ENCODE assay signal across 11 cellular contexts in genomic region chr13:44013666-44014291, GRCh38.
A peak's percentile ranks its signal among the peaks of the same experiment; 100 is the strongest.
DNase-seq lines count a peak whose midpoint lies in the region; ATAC-seq, FAIRE-seq and TF ChIP-seq lines count a peak whose summit lies in the region.
"Had no signal": no experiment of that assay in that cellular context is flagged by ENCODE, and none has a peak within 500 bp of the region (broad histone marks: within the 10 kb centered on the region; RNA-seq: fewer than 3 reads in every experiment).

No MANE protein-coding gene starts in this region.

- H3K79me2 ChIP-seq in hepatocyte (no peaks in the 10 kb centered on the region), neural progenitor cell (ENCODE audit: low read depth) (no peaks in the 10 kb centered on the region)

- dilution Hi-C loops in IMR-90 (cut with HindIII; ENCODE audit: low sequenced_read_pairs, unreplicated experiment), result no loop called here

- H3K9ac ChIP-seq in IMR-90 (ENCODE audit: low read depth, low read length), result no peak overlapping the region
- H3K9ac ChIP-seq in neural progenitor cell, result no peak overlapping the region

- no peak overlapping the region for H3K4me3 Mint-ChIP-seq in neural progenitor cell
- H3K4me3 Mint-ChIP-seq: activated CD4-positive, alpha-beta T cell treated with anti-CD3 and anti-CD28 coated beads for 36 hours; immature natural killer cell had no signal

- no peaks in the 10 kb centered on the region for H4K20me1 ChIP-seq in IMR-90 (ENCODE audit: insufficient read depth, low read length)
- no peaks in the 10 kb centered on the region for H4K20me1 ChIP-seq in hepatocyte (ENCODE audit: insufficient read depth, poor library complexity, severe bottlenecking)
- H4K20me1 ChIP-seq in neural progenitor cell (ENCODE audit: low read depth), result no peaks in the 10 kb centered on the region

- WGBS in IMR-90 (ENCODE audit: extremely low coverage in 2 of 2, insufficient read length in 1 of 2), 2 experiments, result no CpG with 5 or more reads among the region's 6 CpGs
- WGBS in hepatocyte (ENCODE audit: low lambda C conversion rate, missing lambda C conversion rate), result 33% methylated on average over 6 of the region's 6 CpGs

- no peaks in the 10 kb centered on the region for H3K79me1 ChIP-seq in IMR-90 (ENCODE audit: low read depth in 1 of 2, low read length in 2 of 2)

- H3K27me3 ChIP-seq in IMR-90 (ENCODE audit: control insufficient read depth, insufficient read depth, low read length) (no peaks in the 10 kb centered on the region), bronchial epithelial cell (ENCODE audit: control insufficient read depth, insufficient read depth, low read length) (no peaks in the 10 kb centered on the region), hepatocyte (no peaks in the 10 kb centered on the region), neural progenitor cell (no peaks in the 10 kb centered on the region)

- H4K8ac ChIP-seq in IMR-90 (ENCODE audit: low read depth in 2 of 2, low read length in 2 of 2), result peak overlapping the region in 1 of 2 experiments; percentile 4; a peak in 1 of 4 replicates

- H3K4me2 ChIP-seq in IMR-90 (ENCODE audit: low read depth, low read length), result 0 out of 2 replicates have a peak overlapping the region, but pooled peaks have one; percentile 51
- H3K4me2 ChIP-seq in hepatocyte, result no peak overlapping the region
- no peak overlapping the region for H3K4me2 ChIP-seq in neural progenitor cell

- H4K91ac ChIP-seq in IMR-90 (ENCODE audit: insufficient read depth, low read depth, low read length), result no peak overlapping the region

- peak overlapping the region; percentile 37; the same call in 1 of the 2 replicates for H3K4ac ChIP-seq in IMR-90 (ENCODE audit: low read depth, low read length)

- H3K36me3 ChIP-seq in IMR-90 (ENCODE audit: control insufficient read depth, insufficient read depth, low read length) (no peaks in the 10 kb centered on the region), bronchial epithelial cell (ENCODE audit: control insufficient read depth, insufficient read depth, low read length) (no peaks in the 10 kb centered on the region), hepatocyte (replicated peaks; ENCODE audit: insufficient read depth, low read depth) (no peaks in the 10 kb centered on the region), neural progenitor cell (no peaks in the 10 kb centered on the region)

- H3K4me3 ChIP-seq in IMR-90 (ENCODE audit: insufficient read depth, low read depth, low read length), result no peak overlapping the region
- no peak overlapping the region for H3K4me3 ChIP-seq in bronchial epithelial cell (ENCODE audit: low read depth, low read length)
- H3K4me3 ChIP-seq in hepatocyte, result no peak overlapping the region
- no peak overlapping the region for H3K4me3 ChIP-seq in neural progenitor cell

- H3K36me3 Mint-ChIP-seq in neural progenitor cell, result no peaks in the 10 kb centered on the region

- no TSS peak for BruUV-seq in IMR-90 (replicated peaks; lab: Mats Ljungman, UMichigan)

- peaks cover 7% of the 10 kb centered on the region for H3K9me3 Mint-ChIP-seq in neural progenitor cell
- H3K9me3 Mint-ChIP-seq: immature natural killer cell had no signal

- CTCF ChIA-PET in IMR-90 (lab: Yijun Ruan, JAX), result no interaction called here

- peaks cover 3% of the 10 kb centered on the region for H3K27me3 Mint-ChIP-seq in neural progenitor cell (ENCODE audit: insufficient read depth, low read depth)

- H2AFZ ChIP-seq in IMR-90 (replicated peaks; ENCODE audit: low read length, poor library complexity), result peak overlapping the region; percentile 55
- no peak overlapping the region for H2AFZ ChIP-seq in hepatocyte
- H2AFZ ChIP-seq in neural progenitor cell (replicated peaks), result no peak overlapping the region

- no peak overlapping the region for H2BK15ac ChIP-seq in IMR-90 (ENCODE audit: low read depth, low read length)

- H3K14ac ChIP-seq in IMR-90 (replicated peaks; ENCODE audit: low read depth, low read length), result no peak overlapping the region; the same call in 1 of the 2 replicates

- in situ Hi-C loops in IMR-90 (cut with MboI; ENCODE audit: low sequenced_read_pairs), result no loop called here

- no peaks in the 10 kb centered on the region for H3K9me2 ChIP-seq in hepatocyte (replicated peaks; ENCODE audit: insufficient read depth)

- H2AK9ac ChIP-seq in IMR-90 (replicated peaks; ENCODE audit: low read depth, low read length, poor library complexity), result no peak overlapping the region

- intact Hi-C loops in IMR-90 (cut with micrococcal nuclease), result no loop called here

- TF ChIP-seq CTCF in IMR-90 (conservative IDR thresholded peaks at IDR 0.05; ENCODE audit: low read depth, low read length) (no peak), bronchial epithelial cell (IDR thresholded peaks at IDR 0.05; ENCODE audit: insufficient read depth, low read length, severe bottlenecking) (no peak), hepatocyte (IDR thresholded peaks at IDR 0.05; ENCODE audit: poor library complexity) (no peak), neural progenitor cell (IDR thresholded peaks at IDR 0.05) (no peak)

- no peaks in the 10 kb centered on the region for H3F3A ChIP-seq in neural progenitor cell (ENCODE audit: low read depth)

- H3K9me3 ChIP-seq in IMR-90 (ENCODE audit: control insufficient read depth, insufficient read depth, low read length) (no peaks in the 10 kb centered on the region), hepatocyte (ENCODE audit: low read depth) (no peaks in the 10 kb centered on the region), neural progenitor cell (ENCODE audit: low read depth) (no peaks in the 10 kb centered on the region)

- peak overlapping the region; percentile 29; the same call in 1 of the 2 replicates for H2AK5ac ChIP-seq in IMR-90 (ENCODE audit: low read depth, low read length)

- peak overlapping the region; percentile 8 for H2BK120ac ChIP-seq in IMR-90 (ENCODE audit: low read depth, low read length)

- POLR2A ChIA-PET in IMR-90 (lab: Charles Lee; ENCODE audit: unreplicated experiment), result no interaction called here

- DNase-seq in IMR-90, result peak; percentile 77
- peak; percentile 30 for DNase-seq in bronchial epithelial cell (ENCODE audit: low read depth)
- peak; percentile 43 for DNase-seq in hepatocyte (ENCODE audit: low spot score)
- DNase-seq in stromal cell of bone marrow (ENCODE audit: low read depth), result peak; percentile 68
- DNase-seq in ecto neural progenitor cell (ENCODE audit: low spot score), result no peak
- no peak for DNase-seq in neural progenitor cell (ENCODE audit: low spot score)
- DNase-seq: activated CD4-positive, alpha-beta T cell treated with anti-CD3 and anti-CD28 coated beads for 36 hours; immature natural killer cell had no signal

- FAIRE-seq in bronchial epithelial cell (lab: Jason Lieb, UNC), result no peak
- FAIRE-seq: GM12892 had no signal

- no peak for TF ChIP-seq RAD21 in IMR-90 (IDR thresholded peaks at IDR 0.05; ENCODE audit: low read length)

- H3K56ac ChIP-seq in IMR-90 (ENCODE audit: extremely low read depth, insufficient read depth, low read length), result no peak overlapping the region

- 0 out of 2 replicates have a peak, but pooled peaks cover 2% of the 10 kb centered on the region for H3K4me1 ChIP-seq in IMR-90 (ENCODE audit: control insufficient read depth, insufficient read depth, low read length)
- peaks cover 3% of the 10 kb centered on the region for H3K4me1 ChIP-seq in hepatocyte (ENCODE audit: insufficient read depth)
- H3K4me1 ChIP-seq in neural progenitor cell, result no peaks in the 10 kb centered on the region

- H3K27ac ChIP-seq in IMR-90 (ENCODE audit: insufficient read depth, low read length) (no peak overlapping the region), hepatocyte (peak overlapping the region; percentile 62), neural progenitor cell (no peak overlapping the region)

- no peak overlapping the region for H2BK5ac ChIP-seq in IMR-90 (ENCODE audit: low read depth, low read length, poor library complexity, severe bottlenecking)

- H4K5ac ChIP-seq in IMR-90 (ENCODE audit: low read depth, low read length), result no peak overlapping the region

- H3K9me1 ChIP-seq in IMR-90 (ENCODE audit: insufficient read depth, low read length), result peaks cover 4% of the 10 kb centered on the region; the same call in 1 of the 2 replicates

- peak overlapping the region; percentile 32; the same call in 1 of the 2 replicates for H2BK20ac ChIP-seq in IMR-90 (ENCODE audit: low read depth, low read length)

- H3K23ac ChIP-seq in IMR-90 (ENCODE audit: low read depth, low read length), result peak overlapping the region; percentile 26; the same call in 1 of the 2 replicates

- no peak overlapping the region for H3K27ac Mint-ChIP-seq in neural progenitor cell
- H3K27ac Mint-ChIP-seq: activated CD4-positive, alpha-beta T cell treated with anti-CD3 and anti-CD28 coated beads for 36 hours; immature natural killer cell had no signal

- peak; percentile 68 for ATAC-seq in IMR-90 (ENCODE audit: low read depth)
- no peak for ATAC-seq in HG02884 (IDR thresholded peaks at IDR 0.05; ENCODE audit: unreplicated experiment)
- ATAC-seq in GM21526 (IDR thresholded peaks at IDR 0.05; ENCODE audit: low FRiP score, unreplicated experiment), result no peak
- ATAC-seq: activated CD4-positive, alpha-beta T cell treated with anti-CD3 and anti-CD28 coated beads for 36 hours had no signal

- TF ChIP-seq POLR2A in IMR-90 (IDR thresholded peaks at IDR 0.05; ENCODE audit: low read depth, low read length), result no peak

- peaks cover 24% of the 10 kb centered on the region for H3K4me1 Mint-ChIP-seq in neural progenitor cell

- no peak overlapping the region for H3K18ac ChIP-seq in IMR-90 (ENCODE audit: low read depth, low read length)

TF ChIP-seq in IMR-90, 13 proteins besides CTCF, POLR2A, EP300 and RAD21 (continues in another document):
- TF ChIP-seq NFE2L2 (IDR thresholded peaks at IDR 0.05; ENCODE audit: low read depth, low read length) (no peak), RCOR1 (IDR thresholded peaks at IDR 0.05; ENCODE audit: insufficient replicate concordance, low read length) (no peak), MAFK (IDR thresholded peaks at IDR 0.05; ENCODE audit: low read depth, low read length) (no peak), RFX5 (IDR thresholded peaks at IDR 0.05; ENCODE audit: low read depth, low read length) (no peak), FOS (IDR thresholded peaks at IDR 0.05; ENCODE audit: low read depth, low read length) (no peak), CEBPB (IDR thresholded peaks at IDR 0.05; ENCODE audit: low read depth, low read length) (no peak), SMC3 (IDR thresholded peaks at IDR 0.05; ENCODE audit: low read depth, low read length) (no peak), MXI1 (IDR thresholded peaks at IDR 0.05; ENCODE audit: borderline replicate concordance, low read depth, low read length) (no peak), MAZ (IDR thresholded peaks at IDR 0.05; ENCODE audit: borderline replicate concordance, low read depth, low read length) (no peak)

Comparison
In these comparisons a context has a peak if more than half of its experiments do, and no peak if none do; other contexts are left out.
1. DNase-seq: peak in IMR-90 (single experiment), bronchial epithelial cell (single experiment), hepatocyte (single experiment) and stromal cell of bone marrow (single experiment); none in ecto neural progenitor cell (single experiment) and neural progenitor cell (single experiment).